In the genomic region with DNA sequence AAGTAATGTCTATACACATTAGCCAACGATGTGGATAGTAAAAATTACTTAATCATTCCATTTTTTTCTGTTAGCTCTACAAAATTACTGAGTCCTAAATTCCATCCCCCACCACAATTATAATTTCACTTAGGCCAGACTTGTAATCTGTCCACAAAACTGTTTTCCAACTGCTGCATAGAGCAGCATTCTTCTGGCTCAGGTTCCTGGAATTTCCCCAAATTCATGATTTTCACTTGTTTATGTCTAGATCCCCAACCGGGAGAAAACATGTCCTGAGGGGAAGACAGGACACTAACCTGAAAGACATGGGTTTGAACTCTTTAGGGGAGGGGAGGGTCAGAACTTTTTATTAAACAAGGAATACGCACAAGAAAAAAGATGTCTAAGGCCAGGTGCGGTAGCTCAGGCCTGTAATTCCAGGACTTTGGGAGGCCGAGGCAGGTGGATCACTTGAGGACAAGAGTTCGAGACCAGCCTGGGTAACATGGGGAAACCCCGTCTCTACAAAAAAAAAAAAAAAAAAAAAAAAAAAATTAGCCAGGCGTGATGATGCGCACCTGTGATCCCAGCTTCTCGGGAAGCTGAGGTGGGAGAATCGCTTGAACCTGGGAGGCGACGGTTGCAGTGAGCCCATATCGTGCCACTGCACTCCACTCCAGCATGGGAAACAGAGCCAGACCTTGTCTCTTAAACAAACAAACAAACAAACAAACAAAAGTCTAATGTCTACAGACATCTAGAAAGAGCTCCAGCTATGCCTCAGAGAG, we compare ENCODE assay signal across 10 cellular contexts. TPM values are rescaled to one million over a fixed set of nuclear protein-coding genes. Genes with fewer than 3 reads are reported as not detected.
DNase-seq lines count a peak whose midpoint lies in the region; ATAC-seq and TF ChIP-seq lines count a peak whose summit lies in the region.
"Had no signal": no experiment of that assay in that cellular context is flagged by ENCODE, and none has a peak within 500 bp of the region (broad histone marks: within the 10 kb centered on the region; RNA-seq: fewer than 3 reads in every experiment).

No MANE protein-coding gene starts in this region.

- H3K79me2 ChIP-seq in KMS-11 (ENCODE audit: insufficient read depth, low read depth) = peaks cover 62% of the 10 kb centered on the region

- H3K27me3 ChIP-seq in CD8-positive, alpha-beta T cell (ENCODE audit: insufficient read depth, low read length) = no peaks in the 10 kb centered on the region
- H3K27me3 ChIP-seq in KMS-11 (ENCODE audit: insufficient read depth, low read depth) = no peaks in the 10 kb centered on the region

- H3K27ac Mint-ChIP-seq in CD8-positive, alpha-beta T cell = no peak overlapping the region
- H3K27ac Mint-ChIP-seq in central memory CD8-positive, alpha-beta T cell (ENCODE audit: low read depth) = peak overlapping the region; percentile 90
- H3K27ac Mint-ChIP-seq in nephron = peak overlapping the region; percentile 80 to 92 (median 83)

- H3K4me1 Mint-ChIP-seq in CD8-positive, alpha-beta T cell (ENCODE audit: low read depth) = peaks cover 47% of the 10 kb centered on the region
- H3K4me1 Mint-ChIP-seq in central memory CD8-positive, alpha-beta T cell = peaks cover 46% of the 10 kb centered on the region
- H3K4me1 Mint-ChIP-seq in nephron = peaks cover 27% of the 10 kb centered on the region

- intact Hi-C loops in CD8-positive, alpha-beta T cell (cut with DNase I, micrococcal nuclease) = loop anchor here (2.0 kb wide), 2 partner anchors 23 to 31 kb away; no protein-coding TSS in a partner anchor

- no peak for ATAC-seq in CD8-positive, alpha-beta T cell
- no peak for ATAC-seq in central memory CD8-positive, alpha-beta T cell (replicated peaks; ENCODE audit: extremely low read depth, poor library complexity, severe bottlenecking)
- ATAC-seq in GM21447 (IDR thresholded peaks at IDR 0.05; ENCODE audit: unreplicated experiment) (no peak), HG02798 (IDR thresholded peaks at IDR 0.05; ENCODE audit: poor library complexity, unreplicated experiment) (no peak)

- H3K9me3 Mint-ChIP-seq in CD8-positive, alpha-beta T cell = peaks cover 3% of the 10 kb centered on the region
- no peaks in the 10 kb centered on the region for H3K9me3 Mint-ChIP-seq in central memory CD8-positive, alpha-beta T cell
- peaks cover 4% of the 10 kb centered on the region for H3K9me3 Mint-ChIP-seq in nephron

- H3K27me3 Mint-ChIP-seq in CD8-positive, alpha-beta T cell (ENCODE audit: low read depth) = no peaks in the 10 kb centered on the region
- H3K27me3 Mint-ChIP-seq in central memory CD8-positive, alpha-beta T cell = no peaks in the 10 kb centered on the region
- H3K27me3 Mint-ChIP-seq in nephron (ENCODE audit: low read depth) = no peaks in the 10 kb centered on the region

- no peak overlapping the region for H3K27ac ChIP-seq in CD8-positive, alpha-beta T cell (ENCODE audit: low read depth, low read length)
- H3K27ac ChIP-seq in KMS-11 = no peak overlapping the region

- POLR2A ChIA-PET in CD8-positive, alpha-beta T cell (lab: Charles Lee) = interaction anchor here (0.7 to 1.0 kb wide), 2 partner anchors 9 to 21 kb away, joined by 3 read pairs; no protein-coding TSS in a partner anchor

- peak overlapping the region; percentile 99 for H3K4me3 ChIP-seq in CD8-positive, alpha-beta T cell (ENCODE audit: low read depth, low read length)
- no peak overlapping the region for H3K4me3 ChIP-seq in KMS-11 (IDR thresholded peaks at IDR 0.05; ENCODE audit: insufficient read depth, low read depth, low read length)

- no peak overlapping the region for H2AFZ ChIP-seq in KMS-11 (ENCODE audit: low read depth)

- CTCF ChIA-PET in CD8-positive, alpha-beta T cell (lab: Charles Lee) = interaction anchor here (0.6 to 0.9 kb wide), 2 partner anchors 809 to 1234 kb away, joined by 3 to 5 read pairs; no protein-coding TSS in a partner anchor

- H3K4me3 Mint-ChIP-seq in CD8-positive, alpha-beta T cell = peak overlapping the region; percentile 89
- peak overlapping the region; percentile 83 for H3K4me3 Mint-ChIP-seq in central memory CD8-positive, alpha-beta T cell
- H3K4me3 Mint-ChIP-seq in nephron = peak overlapping the region; percentile 89 to 96 (median 92)

- TF ChIP-seq CTCF in CD8-positive, alpha-beta T cell (IDR thresholded peaks at IDR 0.05) = no peak
- no peak for TF ChIP-seq CTCF in KMS-11 (conservative IDR thresholded peaks at IDR 0.05; ENCODE audit: low read depth, low read length)
- no peak for TF ChIP-seq CTCF in nephron (IDR thresholded peaks at IDR 0.05; ENCODE audit: unreplicated experiment in 3 of 3)

- no peak for DNase-seq in CD8-positive, alpha-beta T cell
- DNase-seq in central memory CD8-positive, alpha-beta T cell (ENCODE audit: low spot score in 2 of 2) = no peak
- DNase-seq in RPMI8226 = no peak
- no peak for DNase-seq in activated gamma-delta T cell (lab: John Stamatoyannopoulos, UW)
- DNase-seq: activated CD4-positive, alpha-beta T cell treated with anti-CD3 and anti-CD28 coated beads, Interleukin-2, amount 50 U/mL, for 4 hours; NCI-H1694 had no signal

- no peaks in the 10 kb centered on the region for H3K36me3 ChIP-seq in CD8-positive, alpha-beta T cell (ENCODE audit: insufficient read depth, low read length)
- no peaks in the 10 kb centered on the region for H3K36me3 ChIP-seq in KMS-11 (ENCODE audit: insufficient read depth)

- H3K36me3 Mint-ChIP-seq in CD8-positive, alpha-beta T cell = peaks cover 12% of the 10 kb centered on the region
- H3K36me3 Mint-ChIP-seq in central memory CD8-positive, alpha-beta T cell (ENCODE audit: insufficient read depth) = peaks cover 11% of the 10 kb centered on the region
- H3K36me3 Mint-ChIP-seq in nephron (ENCODE audit: low read depth) = peaks cover 15% of the 10 kb centered on the region

- peaks cover 21% of the 10 kb centered on the region for H3K4me1 ChIP-seq in CD8-positive, alpha-beta T cell (ENCODE audit: insufficient read depth, low read length)
- H3K4me1 ChIP-seq in KMS-11 (ENCODE audit: low read depth, poor library complexity, severe bottlenecking) = peaks cover 13% of the 10 kb centered on the region

- H3K4me2 ChIP-seq in KMS-11 = peak overlapping the region; percentile 74

- peaks cover 6% of the 10 kb centered on the region; the same call in 1 of the 2 replicates for H4K20me1 ChIP-seq in KMS-11 (ENCODE audit: insufficient read depth)

- H3K9ac ChIP-seq in KMS-11 = peak overlapping the region; percentile 97; the same call in 1 of the 2 replicates

- no peaks in the 10 kb centered on the region for H3K9me3 ChIP-seq in CD8-positive, alpha-beta T cell (ENCODE audit: low read length)

RNA-seq across cellular contexts. Expression of gene ETFA, which starts 1.5 kb away (rescaled TPM):
- 10 to 100 TPM; 18.0 to 18.1 TPM for total RNA-seq in CD8-positive, alpha-beta T cell

RNA-seq across cellular contexts. Expression of gene ISL2, which starts 26.8 kb away (rescaled TPM):
- not detected for total RNA-seq in CD8-positive, alpha-beta T cell
